ENCODE assay signal across 1 cellular context in genomic region chr21:44962481-44962966, GRCh38.
TF ChIP-seq lines count a peak whose summit lies in the region.

No MANE protein-coding gene starts in this region.

TF ChIP-seq in GM23338, 12 proteins besides CTCF, POLR2A, EP300 and RAD21 (continued from another document):
- TF ChIP-seq ZNF462 (CRISPR knock-in tag; IDR thresholded peaks at IDR 0.05) (no peak), POLR2AphosphoS5 (IDR thresholded peaks at IDR 0.05; ENCODE audit: low read depth) (no peak), CREB1 (CRISPR knock-in tag; IDR thresholded peaks at IDR 0.05; ENCODE audit: low read depth) (no peak), REST (IDR thresholded peaks at IDR 0.05; ENCODE audit: unreplicated experiment) (no peak), JUNB (IDR thresholded peaks at IDR 0.05; ENCODE audit: unreplicated experiment) (no peak), ZNF331 (CRISPR knock-in tag; IDR thresholded peaks at IDR 0.05; ENCODE audit: low read depth) (no peak), EZH2 (IDR thresholded peaks at IDR 0.05; ENCODE audit: low read depth, unreplicated experiment) (no peak), NANOG (IDR thresholded peaks at IDR 0.05; ENCODE audit: borderline replicate concordance) (no peak), ETS1 (IDR thresholded peaks at IDR 0.05) (no peak), EZH2phosphoT487 (IDR thresholded peaks at IDR 0.05; ENCODE audit: unreplicated experiment) (no peak), STAT1 (IDR thresholded peaks at IDR 0.05; ENCODE audit: unreplicated experiment) (no peak)
